7 cellular contexts compared by ENCODE assay signal in the genomic region with DNA sequence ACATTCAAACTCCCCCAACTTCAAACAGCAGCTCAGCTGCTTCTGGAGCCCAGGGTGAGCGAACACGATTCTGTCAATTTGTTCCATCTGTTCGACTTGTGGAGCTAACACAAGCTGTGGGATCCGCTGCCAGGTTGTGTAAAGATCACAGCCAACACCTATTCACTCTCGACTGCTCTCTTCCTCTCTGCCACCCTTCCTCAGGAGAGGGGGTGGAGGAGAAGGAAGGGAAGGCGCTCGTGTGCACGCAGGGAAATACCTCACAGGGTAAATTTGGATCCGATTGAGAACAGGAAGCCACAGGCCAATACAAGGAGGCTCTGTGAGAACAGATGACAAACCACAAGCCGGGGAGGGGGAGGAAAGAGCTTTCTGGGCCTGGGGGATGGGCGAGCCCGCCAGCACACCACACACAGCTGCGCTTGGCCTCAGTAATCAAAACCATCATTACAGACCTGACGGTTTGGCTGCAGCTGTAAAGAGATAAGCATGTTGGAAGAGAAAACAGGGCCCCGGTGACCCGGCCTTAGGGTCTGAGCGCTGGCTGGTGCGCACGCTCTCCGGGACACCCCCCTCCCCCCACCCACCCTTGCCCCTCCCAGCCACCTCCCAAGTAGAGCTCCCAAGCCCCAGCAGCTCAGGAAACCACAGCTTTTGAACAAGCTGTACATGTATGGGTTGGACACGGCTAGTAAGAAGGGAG. TPM values are rescaled to one million over a fixed set of nuclear protein-coding genes. Genes with fewer than 3 reads are reported as not detected.
DNase-seq lines count a peak whose midpoint lies in the region; ATAC-seq lines count a peak whose summit lies in the region.

No MANE protein-coding gene starts in this region.

- intact Hi-C loops in dendritic cell treated with granulocyte-macrophage colony-stimulating factor and Interleukin-4, amounts not matched to agents 40 ng/mL and 50 ng/mL, for 4 days (cut with micrococcal nuclease): no loop called here

- no peaks in the 10 kb centered on the region for H3K36me3 Mint-ChIP-seq in dendritic cell treated with granulocyte-macrophage colony-stimulating factor and Interleukin-4, amounts not matched to agents 40 ng/mL and 50 ng/mL, for 4 days (ENCODE audit: low read depth)

- H4K5ac ChIP-seq in mesendoderm (ENCODE audit: low read length): no peak overlapping the region

- no peak overlapping the region for H3K4me3 Mint-ChIP-seq in dendritic cell treated with granulocyte-macrophage colony-stimulating factor and Interleukin-4, amounts not matched to agents 40 ng/mL and 50 ng/mL, for 4 days

- H3K18ac ChIP-seq in mesendoderm (ENCODE audit: low read length): peak overlapping the region; percentile 79

- DNase-seq in NCI-H446 (lab: John Stamatoyannopoulos, UW) (peak; percentile 23 to 74), mesendoderm (peak; percentile 93)
- DNase-seq in activated CD4-positive, alpha-beta T cell treated with anti-CD3 and anti-CD28 coated beads, Interleukin-2, amount 50 U/mL, for 24 hours (ENCODE audit: low read depth in 1 of 2, low spot score in 1 of 2): peak; percentile 32 to 72
- DNase-seq in stimulated activated CD8-positive, alpha-beta memory T cell treated with anti-CD3 and anti-CD28 coated beads, Interleukin-2, amount 100 ng/mL, for 1 hour (ENCODE audit: low read depth in 2 of 2): peak; percentile 16 to 40

- H3K23ac ChIP-seq in mesendoderm (ENCODE audit: low read length): no peak overlapping the region

- H3K9me3 Mint-ChIP-seq in dendritic cell treated with granulocyte-macrophage colony-stimulating factor and Interleukin-4, amounts not matched to agents 40 ng/mL and 50 ng/mL, for 4 days: no peaks in the 10 kb centered on the region

- H3K79me1 ChIP-seq in mesendoderm (ENCODE audit: low read length): no peaks in the 10 kb centered on the region

- peak overlapping the region; percentile 30 for H3K4me2 ChIP-seq in mesendoderm (ENCODE audit: low read length)

- no CpG with 5 or more reads among the region's 21 CpGs for WGBS in mesendoderm (ENCODE audit: extremely low coverage, insufficient coverage, low lambda C conversion rate)

- no peaks in the 10 kb centered on the region for H3K79me2 ChIP-seq in mesendoderm (ENCODE audit: control insufficient read depth, insufficient read depth, low read length)

- ATAC-seq in GM18868 (IDR thresholded peaks at IDR 0.05; ENCODE audit: unreplicated experiment) (peak; percentile 94), HG03039 (IDR thresholded peaks at IDR 0.05; ENCODE audit: unreplicated experiment) (peak; percentile 86)

- peak overlapping the region; percentile 55 for H3K9ac ChIP-seq in mesendoderm (ENCODE audit: low read length)

- H3K56ac ChIP-seq in mesendoderm (ENCODE audit: low read length): peak overlapping the region; percentile 77

- H3K36me3 ChIP-seq in mesendoderm (ENCODE audit: control insufficient read depth, insufficient read depth, low read length): no peaks in the 10 kb centered on the region

- H3K4ac ChIP-seq in mesendoderm (ENCODE audit: low read depth, low read length): peak overlapping the region; percentile 2

- H4K8ac ChIP-seq in mesendoderm (ENCODE audit: low read depth, low read length): no peak overlapping the region

- peak overlapping the region; percentile 69 for H3K27ac ChIP-seq in mesendoderm (ENCODE audit: low read depth, low read length)

- H2BK15ac ChIP-seq in mesendoderm (replicated peaks; ENCODE audit: low read depth): no peak overlapping the region

- H3K27me3 ChIP-seq in mesendoderm (ENCODE audit: insufficient read depth, low read length, poor library complexity): no peaks in the 10 kb centered on the region

- H2AK5ac ChIP-seq in mesendoderm (ENCODE audit: low read length): peak overlapping the region; percentile 7

- peak overlapping the region; percentile 9 for H3K27ac Mint-ChIP-seq in dendritic cell treated with granulocyte-macrophage colony-stimulating factor and Interleukin-4, amounts not matched to agents 40 ng/mL and 50 ng/mL, for 4 days

- peaks cover 15% of the 10 kb centered on the region for H3K4me1 Mint-ChIP-seq in dendritic cell treated with granulocyte-macrophage colony-stimulating factor and Interleukin-4, amounts not matched to agents 40 ng/mL and 50 ng/mL, for 4 days (ENCODE audit: low read depth)

- peaks cover 12% of the 10 kb centered on the region for H3K4me1 ChIP-seq in mesendoderm (ENCODE audit: control insufficient read depth, low read depth, low read length)

- no peak overlapping the region for H3K4me3 ChIP-seq in mesendoderm (ENCODE audit: low read length)

- H3K27me3 Mint-ChIP-seq in dendritic cell treated with granulocyte-macrophage colony-stimulating factor and Interleukin-4, amounts not matched to agents 40 ng/mL and 50 ng/mL, for 4 days: peaks cover 64% of the 10 kb centered on the region

- H2BK5ac ChIP-seq in mesendoderm (ENCODE audit: low read length): peak overlapping the region; percentile 56

- no peak overlapping the region for H2BK120ac ChIP-seq in mesendoderm (ENCODE audit: low read depth, low read length)

RNA-seq across cellular contexts. Expression of a gene that starts 54.2 kb away (rescaled TPM):
- polyA plus RNA-seq in mesendoderm (2013, experiment 1 of 2): 11.7 TPM
- polyA plus RNA-seq in mesendoderm (2013, experiment 2 of 2): 11.3 TPM

Comparison
In these comparisons a context has a peak if more than half of its experiments do, and no peak if none do; other contexts are left out.
1. DNase-seq: peak in every context shown above with its lines; median percentile 93 in mesendoderm; 52 in activated CD4-positive, alpha-beta T cell treated with anti-CD3 and anti-CD28 coated beads, Interleukin-2, amount 50 U/mL, for 24 hours; 48 in NCI-H446; 28 in stimulated activated CD8-positive, alpha-beta memory T cell treated with anti-CD3 and anti-CD28 coated beads, Interleukin-2, amount 100 ng/mL, for 1 hour.